ENCODE assay signal across 1 cellular context in genomic region chr16:67528222-67528869, GRCh38.
TF ChIP-seq lines count a peak whose summit lies in the region.

Gene RIPOR1 (plus strand): TSS chr16:67528829. CDS start chr16:67538447, 9,618 bp downstream.

TF ChIP-seq in K562, 482 proteins besides CTCF, POLR2A, EP300 and RAD21 (continued from another document):
- TF ChIP-seq TRIM25 (IDR thresholded peaks at IDR 0.05; ENCODE audit: borderline replicate concordance) (no peak), VEZF1 (CRISPR knock-in tag; IDR thresholded peaks at IDR 0.05) (peak; percentile 91), TAF9B (IDR thresholded peaks at IDR 0.05; ENCODE audit: partially characterized antibody) (no peak), ZNF12 (CRISPR knock-in tag; IDR thresholded peaks at IDR 0.05) (no peak), ETV6 (IDR thresholded peaks at IDR 0.05; ENCODE audit: borderline replicate concordance in 1 of 2, low read depth in 2 of 2, low read length in 1 of 2) (no peak), ETV6 (CRISPR knock-in tag; IDR thresholded peaks at IDR 0.05; ENCODE audit: borderline replicate concordance) (no peak), ZBTB7A (IDR thresholded peaks at IDR 0.05; ENCODE audit: borderline replicate concordance, control insufficient read depth, low read depth, low read length) (peak; percentile 49; the same call in 1 of the 2 replicates), BACH1 (tag; IDR thresholded peaks at IDR 0.05) (no peak), CHAMP1 (IDR thresholded peaks at IDR 0.05) (no peak), MLX (CRISPR knock-in tag; conservative IDR thresholded peaks at IDR 0.05) (no peak), SAFB (IDR thresholded peaks at IDR 0.05; ENCODE audit: borderline replicate concordance, low read depth, low read length) (0 out of 2 replicates have a peak, but pooled peaks have one; percentile 32), ZNF639 (CRISPR knock-in tag; conservative IDR thresholded peaks at IDR 0.05 in 1 of 2, IDR thresholded peaks at IDR 0.05 in 1 of 2) (0 out of 4 replicates have a peak, but pooled peaks of 1 of the 2 experiments have one; percentile 54), HDAC8 (tag; IDR thresholded peaks at IDR 0.05) (0 out of 2 replicates have a peak, but pooled peaks have one; percentile 26), ZBTB1 (CRISPR knock-in tag; IDR thresholded peaks at IDR 0.05; ENCODE audit: borderline replicate concordance, low read depth) (no peak)
